Comparison of ENCODE assay signal across 10 cellular contexts in genomic region chr11:116948375-116948774, GRCh38.
DNase-seq lines count a peak whose midpoint lies in the region; ATAC-seq and TF ChIP-seq lines count a peak whose summit lies in the region.
"Had no signal": no experiment of that assay in that cellular context is flagged by ENCODE, and none has a peak within 500 bp of the region (broad histone marks: within the 10 kb centered on the region; RNA-seq: fewer than 3 reads in every experiment).

No MANE protein-coding gene starts in this region.

- no peak overlapping the region for H3K4me3 Mint-ChIP-seq in activated CD8-positive, alpha-beta T cell treated with anti-CD3 and anti-CD28 coated beads, Interleukin-2, amount 10 ng/mL, durations not matched to agents 7 days and 5 days

- no peak overlapping the region for H2BK120ac ChIP-seq in mesenchymal stem cell (ENCODE audit: low read depth, low read length)

- no peak overlapping the region for H3K14ac ChIP-seq in mesenchymal stem cell (ENCODE audit: low read length in 2 of 2)

- H3K4ac ChIP-seq in mesenchymal stem cell (ENCODE audit: low read depth in 1 of 2, low read length in 2 of 2): no peak overlapping the region

- H2BK15ac ChIP-seq in mesenchymal stem cell (ENCODE audit: low read depth, poor library complexity, severe bottlenecking): no peak overlapping the region

- H3F3A ChIP-seq in MM.1S (ENCODE audit: insufficient read depth, low read length): no peaks in the 10 kb centered on the region

- H3K27ac Mint-ChIP-seq in activated CD8-positive, alpha-beta T cell treated with anti-CD3 and anti-CD28 coated beads, Interleukin-2, amount 10 ng/mL, durations not matched to agents 7 days and 5 days: peak overlapping the region; percentile 22

- intact Hi-C loops in lower leg skin (cut with DNase I; ENCODE audit: low total_unique reads): no loop called here

- peaks cover 7 to 38% of the 10 kb centered on the region in 2 experiments for H3K36me3 ChIP-seq in mesenchymal stem cell (ENCODE audit: control insufficient read depth in 1 of 2, insufficient read depth in 2 of 2, low read depth in 1 of 2, low read length in 2 of 2)
- no peaks in the 10 kb centered on the region; the same call in 1 of the 2 replicates for H3K36me3 ChIP-seq in MM.1S (replicated peaks; ENCODE audit: insufficient read depth, low read length)

- no peak overlapping the region for H3K27ac ChIP-seq in mesenchymal stem cell (ENCODE audit: low read length, poor library complexity, severe bottlenecking)
- no peak overlapping the region for H3K27ac ChIP-seq in MM.1S (ENCODE audit: low read length)

- H2BK5ac ChIP-seq in mesenchymal stem cell (ENCODE audit: low read depth, low read length, poor library complexity, severe bottlenecking): no peak overlapping the region

- no peak overlapping the region for H4K91ac ChIP-seq in mesenchymal stem cell (ENCODE audit: low read length)

- H3K27me3 Mint-ChIP-seq in activated CD8-positive, alpha-beta T cell treated with anti-CD3 and anti-CD28 coated beads, Interleukin-2, amount 10 ng/mL, durations not matched to agents 7 days and 5 days (ENCODE audit: low read depth): no peaks in the 10 kb centered on the region

- H3K27me3 ChIP-seq in mesenchymal stem cell (ENCODE audit: control insufficient read depth in 1 of 2, insufficient read depth in 1 of 2, low read length in 2 of 2) (no peaks in the 10 kb centered on the region), MM.1S (replicated peaks; ENCODE audit: insufficient read depth, low read length) (no peaks in the 10 kb centered on the region)

- no peaks in the 10 kb centered on the region for H3K9me3 Mint-ChIP-seq in activated CD8-positive, alpha-beta T cell treated with anti-CD3 and anti-CD28 coated beads, Interleukin-2, amount 10 ng/mL, durations not matched to agents 7 days and 5 days (ENCODE audit: insufficient read depth)

- no peak overlapping the region for H2BK12ac ChIP-seq in mesenchymal stem cell (ENCODE audit: low read length in 2 of 2)

- H2AK5ac ChIP-seq in mesenchymal stem cell (ENCODE audit: low read length, severe bottlenecking): no peak overlapping the region

- no peak overlapping the region for H3K18ac ChIP-seq in mesenchymal stem cell (ENCODE audit: low read depth in 1 of 2, low read length in 2 of 2)

- POLR2A ChIA-PET in activated CD8-positive, alpha-beta T cell treated with anti-CD3 and anti-CD28 coated beads, Interleukin-2, amount 10 ng/mL, durations not matched to agents 7 days and 5 days (lab: Charles Lee): interaction anchor here (1.2 to 2.7 kb wide), 2 partner anchors 18 to 37 kb away, joined by 3 to 7 read pairs; no protein-coding TSS in a partner anchor

- peaks cover 10% of the 10 kb centered on the region for H3K4me1 Mint-ChIP-seq in activated CD8-positive, alpha-beta T cell treated with anti-CD3 and anti-CD28 coated beads, Interleukin-2, amount 10 ng/mL, durations not matched to agents 7 days and 5 days (ENCODE audit: low read depth)

- CTCF ChIA-PET in activated CD8-positive, alpha-beta T cell treated with anti-CD3 and anti-CD28 coated beads, Interleukin-2, amount 10 ng/mL, durations not matched to agents 7 days and 5 days (lab: Charles Lee): interaction anchor here (0.7 to 2.5 kb wide), 4 partner anchors 14 to 158 kb away, joined by 3 to 8 read pairs (median 4); no protein-coding TSS in a partner anchor

- H3K9me2 ChIP-seq in MM.1S (replicated peaks; ENCODE audit: insufficient read depth, low read length): no peaks in the 10 kb centered on the region

- no peaks in the 10 kb centered on the region for H3K4me1 ChIP-seq in mesenchymal stem cell (ENCODE audit: control insufficient read depth, insufficient read depth, low read depth, low read length)
- H3K4me1 ChIP-seq in MM.1S (ENCODE audit: low read length): no peaks in the 10 kb centered on the region

- ATAC-seq in activated CD8-positive, alpha-beta T cell treated with anti-CD3 and anti-CD28 coated beads, Interleukin-2, amount 10 ng/mL, durations not matched to agents 7 days and 5 days: peak; percentile 49

- H3K4me3 ChIP-seq in GM12865 (ENCODE audit: low read depth, low read length) (no peak overlapping the region), mesenchymal stem cell (ENCODE audit: insufficient read depth in 1 of 2, low read depth in 1 of 2, low read length in 2 of 2) (no peak overlapping the region), lower leg skin (ENCODE audit: low read depth, poor library complexity, severe bottlenecking) (no peak overlapping the region), MM.1S (ENCODE audit: low read length) (no peak overlapping the region)

- TF ChIP-seq POLR2A in lower leg skin (IDR thresholded peaks at IDR 0.05): no peak

- H3K36me3 Mint-ChIP-seq in activated CD8-positive, alpha-beta T cell treated with anti-CD3 and anti-CD28 coated beads, Interleukin-2, amount 10 ng/mL, durations not matched to agents 7 days and 5 days (ENCODE audit: low read depth): peaks cover 32% of the 10 kb centered on the region

- H3K9me3 ChIP-seq in mesenchymal stem cell (ENCODE audit: control insufficient read depth, low read length) (no peaks in the 10 kb centered on the region), MM.1S (replicated peaks; ENCODE audit: insufficient read depth, low read length) (no peaks in the 10 kb centered on the region)

- no peak overlapping the region for H3K23ac ChIP-seq in mesenchymal stem cell (ENCODE audit: low read length in 2 of 2)

- no peak overlapping the region for H3K9ac ChIP-seq in mesenchymal stem cell (ENCODE audit: low read length)
- no peak overlapping the region for H3K9ac ChIP-seq in MM.1S (ENCODE audit: low read length)

- H4K8ac ChIP-seq in mesenchymal stem cell (ENCODE audit: low read length): no peak overlapping the region

- H4K20me1 ChIP-seq in MM.1S (ENCODE audit: insufficient read depth, low read length): no peaks in the 10 kb centered on the region

- H2AFZ ChIP-seq in mesenchymal stem cell (ENCODE audit: low read depth, low read length) (no peak overlapping the region), MM.1S (ENCODE audit: low read length) (no peak overlapping the region)

- H3K79me1 ChIP-seq in mesenchymal stem cell (replicated peaks; ENCODE audit: low read length, poor library complexity, severe bottlenecking): peaks cover 4% of the 10 kb centered on the region

- TF ChIP-seq CTCF in GM12865 (IDR thresholded peaks at IDR 0.05; ENCODE audit: insufficient read depth, low read depth, low read length, missing control alignments) (no peak), lower leg skin (IDR thresholded peaks at IDR 0.05) (no peak), MM.1S (IDR thresholded peaks at IDR 0.05; ENCODE audit: low read length) (no peak)

- peak; percentile 32 for DNase-seq in GM12865 (ENCODE audit: low read depth)
- peak; percentile 89 for DNase-seq in HT1080 (ENCODE audit: low read depth)
- DNase-seq in activated CD8-positive, alpha-beta T cell treated with anti-CD3 and anti-CD28 coated beads, Interleukin-2, amount 10 ng/mL, durations not matched to agents 7 days and 5 days: no peak
- peak; percentile 36 for DNase-seq in mesenchymal stem cell
- no peak for DNase-seq in AG08395 (ENCODE audit: low spot score)
- DNase-seq in COLO668 (lab: John Stamatoyannopoulos, UW; ENCODE audit: unreplicated experiment): no peak
- DNase-seq in lower leg skin (ENCODE audit: low spot score in 2 of 2): no peak
- no peak for DNase-seq in MM.1S
- DNase-seq: central memory CD4-positive, alpha-beta T cell; NCI-H2107 had no signal

- 78% methylated on average over 2 of the region's 4 CpGs for WGBS in mesenchymal stem cell
- 80% methylated on average over 4 of the region's 4 CpGs for WGBS in lower leg skin, 2 donors

- H3K79me2 ChIP-seq in MM.1S (ENCODE audit: low read length): peaks cover 14% of the 10 kb centered on the region

- H3K4me2 ChIP-seq in mesenchymal stem cell (ENCODE audit: low read length, poor library complexity, severe bottlenecking) (no peak overlapping the region), MM.1S (ENCODE audit: low read depth, low read length) (no peak overlapping the region)

Comparison
In these comparisons a context has a peak if more than half of its experiments do, and no peak if none do; other contexts are left out.
1. DNase-seq: peak in GM12865 (single experiment), HT1080 (single experiment) and mesenchymal stem cell (single experiment); none in activated CD8-positive, alpha-beta T cell treated with anti-CD3 and anti-CD28 coated beads, Interleukin-2, amount 10 ng/mL, durations not matched to agents 7 days and 5 days (single experiment), AG08395 (single experiment), COLO668 (single experiment), lower leg skin (0 of 2) and MM.1S (single experiment).